17 cellular contexts compared by ENCODE assay signal in genomic region chr1:178938281-178938958, GRCh38.
DNase-seq lines count a peak whose midpoint lies in the region; ATAC-seq and TF ChIP-seq lines count a peak whose summit lies in the region.
"Had no signal": no experiment of that assay in that cellular context is flagged by ENCODE, and none has a peak within 500 bp of the region (broad histone marks: within the 10 kb centered on the region; RNA-seq: fewer than 3 reads in every experiment).

No MANE protein-coding gene starts in this region.

- H3K36me3 Mint-ChIP-seq in nephron (ENCODE audit: low read depth): no peaks in the 10 kb centered on the region
- H3K36me3 Mint-ChIP-seq in stimulated activated naive B cell treated with anti-CD40 and anti-IgM and Interleukin-4, amounts not matched to agents 10 μg/mL and 1 μg/mL and 100 μg/mL, for 72 hours: no peaks in the 10 kb centered on the region
- H3K36me3 Mint-ChIP-seq: naive thymus-derived CD4-positive, alpha-beta T cell had no signal

- H3K27ac ChIP-seq in ascending aorta (peak overlapping the region; percentile 89 to 93), esophagus muscularis mucosa (replicated peaks in 1 of 4) (peak overlapping the region; percentile 90 to 94 (median 92))
- H3K27ac ChIP-seq: foreskin keratinocyte had no signal

- H3K27me3 ChIP-seq in ascending aorta (no peaks in the 10 kb centered on the region), esophagus muscularis mucosa (no peaks in the 10 kb centered on the region)

- TF ChIP-seq POLR2A in esophagus muscularis mucosa (IDR thresholded peaks at IDR 0.05; ENCODE audit: low read depth): no peak

- intact Hi-C loops in ascending aorta (cut with DNase I): loop anchor here (2.0 to 5.0 kb wide), 3 partner anchors 24 to 596 kb away; no protein-coding TSS in a partner anchor
- intact Hi-C loops in esophagus muscularis mucosa (cut with DNase I): no loop called here

- peak overlapping the region; percentile 61 to 72 (median 68) for H3K4me3 Mint-ChIP-seq in nephron
- no peak overlapping the region for H3K4me3 Mint-ChIP-seq in stimulated activated naive B cell treated with anti-CD40 and anti-IgM and Interleukin-4, amounts not matched to agents 10 μg/mL and 1 μg/mL and 100 μg/mL, for 72 hours
- H3K4me3 Mint-ChIP-seq: naive thymus-derived CD4-positive, alpha-beta T cell had no signal

- H3K9me3 ChIP-seq in ascending aorta (no peaks in the 10 kb centered on the region), esophagus muscularis mucosa (no peaks in the 10 kb centered on the region)

- peaks cover 79% of the 10 kb centered on the region for H3K4me1 Mint-ChIP-seq in nephron
- H3K4me1 Mint-ChIP-seq in stimulated activated naive B cell treated with anti-CD40 and anti-IgM and Interleukin-4, amounts not matched to agents 10 μg/mL and 1 μg/mL and 100 μg/mL, for 72 hours: peaks cover 16% of the 10 kb centered on the region in 2 donors

- no peaks in the 10 kb centered on the region for H3K27me3 Mint-ChIP-seq in nephron (ENCODE audit: low read depth)
- peaks cover 9 to 12% of the 10 kb centered on the region in 2 donors for H3K27me3 Mint-ChIP-seq in stimulated activated naive B cell treated with anti-CD40 and anti-IgM and Interleukin-4, amounts not matched to agents 10 μg/mL and 1 μg/mL and 100 μg/mL, for 72 hours

- peaks cover 30 to 53% of the 10 kb centered on the region in 2 donors for H3K4me1 ChIP-seq in ascending aorta
- H3K4me1 ChIP-seq in esophagus muscularis mucosa: peaks cover 29 to 93% (median 91%) of the 10 kb centered on the region in 4 donors
- H3K4me1 ChIP-seq: foreskin keratinocyte had no signal

- ATAC-seq in stimulated activated naive B cell treated with anti-CD40 and anti-IgM and Interleukin-4, amounts not matched to agents 10 μg/mL and 1 μg/mL and 100 μg/mL, for 72 hours (replicated peaks): no peak
- ATAC-seq in HG03196 (IDR thresholded peaks at IDR 0.05; ENCODE audit: unreplicated experiment): no peak
- ATAC-seq in GM18909 (IDR thresholded peaks at IDR 0.05; ENCODE audit: poor library complexity, unreplicated experiment): no peak
- ATAC-seq: naive thymus-derived CD4-positive, alpha-beta T cell had no signal

- H3K27ac Mint-ChIP-seq in nephron: peak overlapping the region; percentile 98 to 100 (median 98)
- peak overlapping the region; percentile 70 for H3K27ac Mint-ChIP-seq in stimulated activated naive B cell treated with anti-CD40 and anti-IgM and Interleukin-4, amounts not matched to agents 10 μg/mL and 1 μg/mL and 100 μg/mL, for 72 hours
- H3K27ac Mint-ChIP-seq: naive thymus-derived CD4-positive, alpha-beta T cell had no signal

- peak overlapping the region; percentile 40 to 50 for H3K4me3 ChIP-seq in ascending aorta
- peak overlapping the region; percentile 32 to 41 (median 34) for H3K4me3 ChIP-seq in esophagus muscularis mucosa

- 60% methylated on average over 4 of the region's 8 CpGs for WGBS in esophagus muscularis mucosa

- no peaks in the 10 kb centered on the region for H3K9me3 Mint-ChIP-seq in nephron
- H3K9me3 Mint-ChIP-seq in stimulated activated naive B cell treated with anti-CD40 and anti-IgM and Interleukin-4, amounts not matched to agents 10 μg/mL and 1 μg/mL and 100 μg/mL, for 72 hours: no peaks in the 10 kb centered on the region
- H3K9me3 Mint-ChIP-seq: naive thymus-derived CD4-positive, alpha-beta T cell had no signal

- DNase-seq in ascending aorta (ENCODE audit: low spot score in 2 of 2) (no peak), esophagus muscularis mucosa (ENCODE audit: extremely low spot score) (peak; percentile 90), AG08395 (ENCODE audit: low spot score) (no peak), NCI-H146 treated with DMSO at 0.1 percent for 48 hours (lab: John Stamatoyannopoulos, UW; ENCODE audit: unreplicated experiment) (no peak)
- no peak for DNase-seq in stimulated activated naive B cell treated with anti-CD40 and anti-IgM and Interleukin-4, amounts not matched to agents 10 μg/mL and 1 μg/mL and 100 μg/mL, for 72 hours
- DNase-seq: activated CD4-positive, alpha-beta T cell treated with anti-CD3 and anti-CD28 coated beads for 48 hours; AML-193; DMS153; foreskin keratinocyte; naive thymus-derived CD4-positive, alpha-beta T cell; NCI-H187 treated with DMSO at 0.1 percent for 48 hours; NCI-H774; stimulated activated CD4-positive, alpha-beta T cell treated with anti-CD3 and anti-CD28 coated beads, Interleukin-12 subunit alpha, Interleukin-12 subunit beta, amount 100 ng/mL, for 4 hours; T-helper 2 cell had no signal

- TF ChIP-seq CTCF in ascending aorta (IDR thresholded peaks at IDR 0.05) (no peak), esophagus muscularis mucosa (IDR thresholded peaks at IDR 0.05) (no peak), nephron (IDR thresholded peaks at IDR 0.05; ENCODE audit: unreplicated experiment in 3 of 3) (no peak)

- H3K36me3 ChIP-seq in ascending aorta: no peaks in the 10 kb centered on the region
- no peaks in the 10 kb centered on the region for H3K36me3 ChIP-seq in esophagus muscularis mucosa

- no peak for TF ChIP-seq EP300 in esophagus muscularis mucosa (IDR thresholded peaks at IDR 0.05)

Comparison
In these comparisons a context has a peak if more than half of its experiments do, and no peak if none do; other contexts are left out.
1. H3K4me3 Mint-ChIP-seq: peak in nephron (3 of 3); none in stimulated activated naive B cell treated with anti-CD40 and anti-IgM and Interleukin-4, amounts not matched to agents 10 μg/mL and 1 μg/mL and 100 μg/mL, for 72 hours (0 of 2).